Comparison of ENCODE assay signal across 1 cellular context in the genomic region with DNA sequence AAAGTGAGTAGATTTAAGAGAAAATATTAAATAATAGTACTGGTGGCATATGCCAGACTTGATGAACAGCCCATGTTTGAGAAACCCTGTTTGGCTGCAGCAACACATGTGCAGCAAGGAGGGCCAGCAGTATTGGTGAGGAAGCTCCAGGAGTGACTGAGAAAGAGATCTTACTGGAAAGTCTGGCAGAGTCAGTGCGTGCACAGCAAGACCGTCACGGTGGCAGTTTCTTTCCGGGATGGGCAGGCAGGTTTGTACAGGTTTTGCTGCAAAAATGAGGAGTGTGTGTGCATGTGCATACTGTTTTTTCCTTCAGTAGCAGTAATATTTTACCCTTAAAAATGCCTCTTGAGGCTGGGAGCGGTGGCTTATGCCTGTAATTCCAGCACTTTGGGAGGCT.
A peak's percentile ranks its signal among the peaks of the same experiment; 100 is the strongest.
TF ChIP-seq lines count a peak whose summit lies in the region.

No MANE protein-coding gene starts in this region.

TF ChIP-seq in GM12878, 131 proteins besides CTCF, POLR2A, EP300 and RAD21:
- TF ChIP-seq HCFC1 (IDR thresholded peaks at IDR 0.05; ENCODE audit: low read length) (no peak), SMARCA5 (IDR thresholded peaks at IDR 0.05) (no peak), EED (IDR thresholded peaks at IDR 0.05; ENCODE audit: low read depth) (peak; percentile 45; the same call in 1 of the 2 replicates), SP1 (IDR thresholded peaks at IDR 0.05; ENCODE audit: low read depth, low read length) (no peak), TCF12 (IDR thresholded peaks at IDR 0.05; ENCODE audit: low read depth, low read length) (no peak)
- TF ChIP-seq, protein P1, sequence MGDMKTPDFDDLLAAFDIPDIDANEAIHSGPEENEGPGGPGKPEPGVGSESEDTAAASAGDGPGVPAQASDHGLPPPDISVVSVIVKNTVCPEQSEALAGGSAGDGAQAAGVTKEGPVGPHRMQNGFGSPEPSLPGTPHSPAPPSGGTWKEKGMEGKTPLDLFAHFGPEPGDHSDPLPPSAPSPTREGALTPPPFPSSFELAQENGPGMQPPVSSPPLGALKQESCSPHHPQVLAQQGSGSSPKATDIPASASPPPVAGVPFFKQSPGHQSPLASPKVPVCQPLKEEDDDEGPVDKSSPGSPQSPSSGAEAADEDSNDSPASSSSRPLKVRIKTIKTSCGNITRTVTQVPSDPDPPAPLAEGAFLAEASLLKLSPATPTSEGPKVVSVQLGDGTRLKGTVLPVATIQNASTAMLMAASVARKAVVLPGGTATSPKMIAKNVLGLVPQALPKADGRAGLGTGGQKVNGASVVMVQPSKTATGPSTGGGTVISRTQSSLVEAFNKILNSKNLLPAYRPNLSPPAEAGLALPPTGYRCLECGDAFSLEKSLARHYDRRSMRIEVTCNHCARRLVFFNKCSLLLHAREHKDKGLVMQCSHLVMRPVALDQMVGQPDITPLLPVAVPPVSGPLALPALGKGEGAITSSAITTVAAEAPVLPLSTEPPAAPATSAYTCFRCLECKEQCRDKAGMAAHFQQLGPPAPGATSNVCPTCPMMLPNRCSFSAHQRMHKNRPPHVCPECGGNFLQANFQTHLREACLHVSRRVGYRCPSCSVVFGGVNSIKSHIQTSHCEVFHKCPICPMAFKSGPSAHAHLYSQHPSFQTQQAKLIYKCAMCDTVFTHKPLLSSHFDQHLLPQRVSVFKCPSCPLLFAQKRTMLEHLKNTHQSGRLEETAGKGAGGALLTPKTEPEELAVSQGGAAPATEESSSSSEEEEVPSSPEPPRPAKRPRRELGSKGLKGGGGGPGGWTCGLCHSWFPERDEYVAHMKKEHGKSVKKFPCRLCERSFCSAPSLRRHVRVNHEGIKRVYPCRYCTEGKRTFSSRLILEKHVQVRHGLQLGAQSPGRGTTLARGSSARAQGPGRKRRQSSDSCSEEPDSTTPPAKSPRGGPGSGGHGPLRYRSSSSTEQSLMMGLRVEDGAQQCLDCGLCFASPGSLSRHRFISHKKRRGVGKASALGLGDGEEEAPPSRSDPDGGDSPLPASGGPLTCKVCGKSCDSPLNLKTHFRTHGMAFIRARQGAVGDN (IDR thresholded peaks at IDR 0.05), result no peak
- TF ChIP-seq, protein P2, sequence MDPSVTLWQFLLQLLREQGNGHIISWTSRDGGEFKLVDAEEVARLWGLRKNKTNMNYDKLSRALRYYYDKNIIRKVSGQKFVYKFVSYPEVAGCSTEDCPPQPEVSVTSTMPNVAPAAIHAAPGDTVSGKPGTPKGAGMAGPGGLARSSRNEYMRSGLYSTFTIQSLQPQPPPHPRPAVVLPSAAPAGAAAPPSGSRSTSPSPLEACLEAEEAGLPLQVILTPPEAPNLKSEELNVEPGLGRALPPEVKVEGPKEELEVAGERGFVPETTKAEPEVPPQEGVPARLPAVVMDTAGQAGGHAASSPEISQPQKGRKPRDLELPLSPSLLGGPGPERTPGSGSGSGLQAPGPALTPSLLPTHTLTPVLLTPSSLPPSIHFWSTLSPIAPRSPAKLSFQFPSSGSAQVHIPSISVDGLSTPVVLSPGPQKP (IDR thresholded peaks at IDR 0.05; ENCODE audit: low read depth, low read length), result no peak
- TF ChIP-seq, protein P3, sequence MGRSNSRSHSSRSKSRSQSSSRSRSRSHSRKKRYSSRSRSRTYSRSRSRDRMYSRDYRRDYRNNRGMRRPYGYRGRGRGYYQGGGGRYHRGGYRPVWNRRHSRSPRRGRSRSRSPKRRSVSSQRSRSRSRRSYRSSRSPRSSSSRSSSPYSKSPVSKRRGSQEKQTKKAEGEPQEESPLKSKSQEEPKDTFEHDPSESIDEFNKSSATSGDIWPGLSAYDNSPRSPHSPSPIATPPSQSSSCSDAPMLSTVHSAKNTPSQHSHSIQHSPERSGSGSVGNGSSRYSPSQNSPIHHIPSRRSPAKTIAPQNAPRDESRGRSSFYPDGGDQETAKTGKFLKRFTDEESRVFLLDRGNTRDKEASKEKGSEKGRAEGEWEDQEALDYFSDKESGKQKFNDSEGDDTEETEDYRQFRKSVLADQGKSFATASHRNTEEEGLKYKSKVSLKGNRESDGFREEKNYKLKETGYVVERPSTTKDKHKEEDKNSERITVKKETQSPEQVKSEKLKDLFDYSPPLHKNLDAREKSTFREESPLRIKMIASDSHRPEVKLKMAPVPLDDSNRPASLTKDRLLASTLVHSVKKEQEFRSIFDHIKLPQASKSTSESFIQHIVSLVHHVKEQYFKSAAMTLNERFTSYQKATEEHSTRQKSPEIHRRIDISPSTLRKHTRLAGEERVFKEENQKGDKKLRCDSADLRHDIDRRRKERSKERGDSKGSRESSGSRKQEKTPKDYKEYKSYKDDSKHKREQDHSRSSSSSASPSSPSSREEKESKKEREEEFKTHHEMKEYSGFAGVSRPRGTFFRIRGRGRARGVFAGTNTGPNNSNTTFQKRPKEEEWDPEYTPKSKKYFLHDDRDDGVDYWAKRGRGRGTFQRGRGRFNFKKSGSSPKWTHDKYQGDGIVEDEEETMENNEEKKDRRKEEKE (IDR thresholded peaks at IDR 0.05), result no peak
